Comparison of ENCODE assay signal across 8 cellular contexts in genomic region chr17:30599424-30600061, GRCh38.
DNase-seq lines count a peak whose midpoint lies in the region; ATAC-seq and TF ChIP-seq lines count a peak whose summit lies in the region.

No MANE protein-coding gene starts in this region.

- H3K4me1 ChIP-seq in PC-9 (replicated peaks; ENCODE audit: insufficient read depth) (peaks cover 21% of the 10 kb centered on the region), sigmoid colon (peaks cover 0 to 27% (median 10%) of the 10 kb centered on the region in 4 donors)

- no peak for TF ChIP-seq POLR2A in sigmoid colon (IDR thresholded peaks at IDR 0.05)

- peak; percentile 3 for ATAC-seq in GM19397 (IDR thresholded peaks at IDR 0.05; ENCODE audit: unreplicated experiment)

- peak overlapping the region; percentile 61 for H3K4me3 ChIP-seq in PC-9
- peak overlapping the region; percentile 80 for H3K4me3 ChIP-seq in fibroblast of mammary gland (ENCODE audit: control insufficient read depth, low read depth, low read length)
- H3K4me3 ChIP-seq in sigmoid colon: peak overlapping the region; percentile 71 to 99 (median 86)

- H3K79me2 ChIP-seq in PC-9 (ENCODE audit: low read depth): peaks cover 27% of the 10 kb centered on the region

- 26 to 35% methylated on average over 13 of the region's 13 CpGs for WGBS in sigmoid colon, 2 donors

- no peaks in the 10 kb centered on the region for H3F3A ChIP-seq in PC-9 (ENCODE audit: insufficient read depth, low read depth)

- no peaks in the 10 kb centered on the region for H4K20me1 ChIP-seq in PC-9 (ENCODE audit: insufficient read depth)

- TF ChIP-seq EP300 in sigmoid colon (IDR thresholded peaks at IDR 0.05): no peak

- CTCF ChIA-PET in PC-9 (lab: Charles Lee): no interaction called here

- H3K36me3 ChIP-seq in PC-9 (ENCODE audit: low read depth): no peaks in the 10 kb centered on the region
- no peaks in the 10 kb centered on the region for H3K36me3 ChIP-seq in sigmoid colon

- DNase-seq in PC-9 (peak in 1 of 2 experiments; percentile 62), fibroblast of mammary gland (ENCODE audit: low read depth) (no peak), sigmoid colon (no peak), cerebellar cortex (ENCODE audit: low spot score) (no peak), AG08395 (ENCODE audit: low spot score) (no peak), NCI-H2029 (lab: John Stamatoyannopoulos, UW) (no peak), NCI-H748 (lab: John Stamatoyannopoulos, UW; ENCODE audit: unreplicated experiment) (no peak)

- H3K9me3 ChIP-seq in PC-9 (ENCODE audit: insufficient read depth, low read depth): no peaks in the 10 kb centered on the region
- no peaks in the 10 kb centered on the region for H3K9me3 ChIP-seq in sigmoid colon

- TF ChIP-seq CTCF in PC-9 (conservative IDR thresholded peaks at IDR 0.05) (no peak), fibroblast of mammary gland (conservative IDR thresholded peaks at IDR 0.05; ENCODE audit: control insufficient read depth, insufficient read depth, low read depth, low read length) (no peak), sigmoid colon (IDR thresholded peaks at IDR 0.05) (no peak)

- TSS peak; percentile 75 for BruUV-seq in PC-9 (replicated peaks; lab: Mats Ljungman, UMichigan)

- peak overlapping the region; percentile 83 for H3K4me2 ChIP-seq in PC-9

- no peak overlapping the region; the same call in 1 of the 2 replicates for H3K27ac ChIP-seq in PC-9
- H3K27ac ChIP-seq in sigmoid colon: peak overlapping the region; percentile 94 to 99 (median 98)

- intact Hi-C loops in PC-9 (cut with micrococcal nuclease; ENCODE audit: unreplicated experiment) (loop anchor here (5.0 kb wide), 1 partner anchor 257 kb away; no protein-coding TSS in a partner anchor), sigmoid colon (cut with DNase I) (loop anchor here (1.0 to 5.0 kb wide), 3 partner anchors 98 to 122 kb away; partner anchors contain the start of gene GOSR1)

- H3K27me3 ChIP-seq in PC-9 (ENCODE audit: insufficient read depth, low read depth): no peaks in the 10 kb centered on the region
- no peaks in the 10 kb centered on the region for H3K27me3 ChIP-seq in sigmoid colon

- POLR2A ChIA-PET in PC-9 (lab: Charles Lee; ENCODE audit: unreplicated experiment): no interaction called here

- H2AFZ ChIP-seq in PC-9: peak overlapping the region; percentile 83

- no peaks in the 10 kb centered on the region for H3K9me2 ChIP-seq in PC-9 (ENCODE audit: insufficient read depth)
